ENCODE assay signal across 2 cellular contexts in genomic region chr19:55087542-55087935, GRCh38.
TF ChIP-seq lines count a peak whose summit lies in the region.

No MANE protein-coding gene starts in this region.

TF ChIP-seq in SK-N-SH, 30 proteins besides CTCF, POLR2A, EP300 and RAD21 (continued from another document):
- no peak for TF ChIP-seq FOSL2 (IDR thresholded peaks at IDR 0.05; ENCODE audit: borderline replicate concordance, low read depth)
- TF ChIP-seq TAF1 (IDR thresholded peaks at IDR 0.05; ENCODE audit: borderline replicate concordance, low read depth, low read length) = no peak
- no peak for TF ChIP-seq EZH2phosphoT487 (IDR thresholded peaks at IDR 0.05; ENCODE audit: borderline replicate concordance, low read depth)
- TF ChIP-seq MXI1 (IDR thresholded peaks at IDR 0.05; ENCODE audit: low read depth, low read length) = no peak
- no peak for TF ChIP-seq ELF1 (IDR thresholded peaks at IDR 0.05)
- no peak for TF ChIP-seq FOXM1 (IDR thresholded peaks at IDR 0.05; ENCODE audit: low read depth)
- TF ChIP-seq YY1 (IDR thresholded peaks at IDR 0.05; ENCODE audit: low read depth) = no peak
- no peak for TF ChIP-seq RCOR1 (IDR thresholded peaks at IDR 0.05; ENCODE audit: low read length)

TF ChIP-seq in SK-N-SH treated with all-trans-retinoic acid at 6 μM for 48 hours, 23 proteins besides CTCF, POLR2A, EP300 and RAD21 (continued from another document):
- TF ChIP-seq CSRNP3 (CRISPR knock-in tag; IDR thresholded peaks at IDR 0.05) (no peak), GLIS3 (CRISPR knock-in tag; IDR thresholded peaks at IDR 0.05) (no peak), TCF4 (CRISPR knock-in tag; IDR thresholded peaks at IDR 0.05; ENCODE audit: borderline replicate concordance) (no peak), ZNF8 (CRISPR knock-in tag; IDR thresholded peaks at IDR 0.05) (no peak)
